In the genomic region with DNA sequence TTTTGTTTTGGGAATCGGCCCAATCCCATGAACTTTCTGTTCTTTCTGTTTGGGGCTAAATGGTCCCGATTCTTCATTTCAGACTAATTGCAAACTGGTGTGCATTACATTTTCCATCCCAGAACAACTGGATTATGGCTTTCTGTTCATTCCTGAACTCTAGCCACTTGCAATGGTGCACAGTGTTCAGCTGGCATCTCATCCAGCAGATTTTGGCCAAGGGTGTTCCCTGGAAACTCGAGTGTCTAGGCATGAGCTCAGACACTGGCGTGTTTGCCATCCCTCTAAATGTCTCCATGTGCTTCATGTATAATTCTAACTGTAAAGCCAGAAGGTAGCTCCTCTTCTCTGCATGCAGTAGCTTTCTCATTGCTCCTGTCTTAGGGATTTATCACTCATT, we compare ENCODE assay signal across 21 cellular contexts.
DNase-seq lines count a peak whose midpoint lies in the region; ATAC-seq and TF ChIP-seq lines count a peak whose summit lies in the region.
"Had no signal": no experiment of that assay in that cellular context is flagged by ENCODE, and none has a peak within 500 bp of the region (broad histone marks: within the 10 kb centered on the region; RNA-seq: fewer than 3 reads in every experiment).

No MANE protein-coding gene starts in this region.

- DNase-seq in Caco-2 (no peak), fibroblast of gingiva (ENCODE audit: low read depth) (peak; percentile 72), left ventricle myocardium superior (no peak), suprapubic skin (ENCODE audit: low spot score in 2 of 2) (no peak), GM13976 (ENCODE audit: low spot score) (no peak), NCI-H187 treated with DMSO at 0.1 percent for 48 hours (lab: John Stamatoyannopoulos, UW) (no peak), G401 (ENCODE audit: low spot score) (no peak)
- DNase-seq: Calu3; CD4-positive, alpha-beta memory T cell; DMS153; KBM-7; NCI-H1092; NCI-H1436; NCI-H2029; NCI-H2227 treated with DMSO at 0.1 percent for 48 hours; NCI-H510A; NK-92 treated with Interleukin-12 subunit alpha and Interleukin-12 subunit beta, amount 100 ng/mL, for 24 hours; SJCRH30 had no signal

- no peaks in the 10 kb centered on the region for H3K36me3 ChIP-seq in Caco-2 (ENCODE audit: control insufficient read depth, insufficient read depth, low read length)
- no peaks in the 10 kb centered on the region for H3K36me3 ChIP-seq in suprapubic skin
- H3K36me3 ChIP-seq: BLaER1, SJCRH30 had no signal

- BruUV-seq in Caco-2 (replicated peaks; lab: Mats Ljungman, UMichigan): no TSS peak

- POLR2A ChIA-PET in Caco-2 (lab: Charles Lee): no interaction called here

- no peaks in the 10 kb centered on the region for H3K27me3 Mint-ChIP-seq in Caco-2 (ENCODE audit: insufficient read depth, unreplicated experiment)

- in situ Hi-C loops in GM13976 (cut with MboI; ENCODE audit: low sequenced_read_pairs, unreplicated experiment): no loop called here
- in situ Hi-C loops in G401 (cut with HindIII; ENCODE audit: low sequenced_read_pairs): loop anchor here (5.0 kb wide), 1 partner anchor 102 kb away; no protein-coding TSS in a partner anchor

- no peak for TF ChIP-seq POLR2A in suprapubic skin (IDR thresholded peaks at IDR 0.05)

- peak overlapping the region; percentile 30 for H3K27ac Mint-ChIP-seq in Caco-2 (ENCODE audit: unreplicated experiment)
- H3K27ac Mint-ChIP-seq: CD4-positive, alpha-beta memory T cell had no signal

- H3K9me3 ChIP-seq in Caco-2 (no peaks in the 10 kb centered on the region), suprapubic skin (no peaks in the 10 kb centered on the region)
- H3K9me3 ChIP-seq: BLaER1, SJCRH30 had no signal

- H3K4me3 ChIP-seq in Caco-2 (ENCODE audit: low read depth, low read length) (no peak overlapping the region), suprapubic skin (no peak overlapping the region)
- H3K4me3 ChIP-seq: BLaER1, SJCRH30 had no signal

- H3K4me3 Mint-ChIP-seq in Caco-2 (ENCODE audit: unreplicated experiment): no peak overlapping the region
- H3K4me3 Mint-ChIP-seq: CD4-positive, alpha-beta memory T cell had no signal

- peak overlapping the region; percentile 48 for H3K27ac ChIP-seq in suprapubic skin
- H3K27ac ChIP-seq: BLaER1, SJCRH30 had no signal

- no peaks in the 10 kb centered on the region for H3K36me3 Mint-ChIP-seq in Caco-2 (ENCODE audit: insufficient read depth, unreplicated experiment)
- H3K36me3 Mint-ChIP-seq: CD4-positive, alpha-beta memory T cell had no signal

- CTCF ChIA-PET in Caco-2 (lab: Charles Lee): no interaction called here

- peaks cover 30% of the 10 kb centered on the region for H3K4me1 Mint-ChIP-seq in Caco-2 (ENCODE audit: low read depth, unreplicated experiment)
- H3K4me1 Mint-ChIP-seq: CD4-positive, alpha-beta memory T cell had no signal

- 37% methylated on average over 4 of the region's 4 CpGs for WGBS in suprapubic skin

- H3K27me3 ChIP-seq in Caco-2 (replicated peaks; ENCODE audit: control insufficient read depth, insufficient read depth, low read length): no peaks in the 10 kb centered on the region
- H3K27me3 ChIP-seq in suprapubic skin: no peaks in the 10 kb centered on the region
- H3K27me3 ChIP-seq: BLaER1, SJCRH30 had no signal

- intact Hi-C loops in Caco-2 (cut with micrococcal nuclease; ENCODE audit: unreplicated experiment) (no loop called here), left ventricle myocardium superior (cut with micrococcal nuclease) (no loop called here)

- TF ChIP-seq CTCF in Caco-2 (IDR thresholded peaks at IDR 0.05; ENCODE audit: insufficient read depth in 1 of 2, low read depth in 1 of 2, low read length in 1 of 2, severe bottlenecking in 1 of 2, unreplicated experiment in 1 of 2) (no peak), suprapubic skin (IDR thresholded peaks at IDR 0.05) (no peak), GM13976 (IDR thresholded peaks at IDR 0.05; ENCODE audit: borderline replicate concordance, control extremely low read depth, extremely low read depth, insufficient read depth, missing control alignments) (no peak)

- H3K9me3 Mint-ChIP-seq in Caco-2 (ENCODE audit: unreplicated experiment): no peaks in the 10 kb centered on the region
- H3K9me3 Mint-ChIP-seq: CD4-positive, alpha-beta memory T cell had no signal

- H3K4me1 ChIP-seq in Caco-2 (peaks cover 37% of the 10 kb centered on the region), suprapubic skin (peaks cover 27% of the 10 kb centered on the region)

- no peak for TF ChIP-seq EP300 in suprapubic skin (IDR thresholded peaks at IDR 0.05)

- peak; percentile 70 for ATAC-seq in left ventricle myocardium superior
- ATAC-seq: HCT116, Panc1 had no signal
